Comparison of ENCODE assay signal across 19 cellular contexts in the genomic region with DNA sequence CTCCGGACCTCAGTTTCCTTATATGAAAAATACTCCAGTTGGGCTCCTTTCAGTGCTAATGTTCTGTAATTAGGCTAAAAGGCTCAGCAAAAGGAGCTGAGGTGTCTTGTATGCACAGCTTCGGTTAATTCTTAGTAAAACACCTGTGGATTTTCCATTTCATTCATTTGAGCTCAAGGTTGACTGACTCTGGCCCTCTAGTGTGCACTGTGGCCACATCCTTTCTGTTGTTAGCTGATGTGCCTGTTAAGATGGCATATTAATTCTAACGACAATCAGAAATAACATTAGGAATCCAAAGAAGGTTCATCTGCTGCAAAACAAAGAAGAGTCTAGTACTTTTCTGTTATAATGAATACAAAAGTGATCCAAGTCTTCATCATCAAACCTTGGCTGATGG. TPM values are rescaled to one million over a fixed set of nuclear protein-coding genes. Genes with fewer than 3 reads are reported as not detected.
A peak's percentile ranks its signal among the peaks of the same experiment; 100 is the strongest.
DNase-seq lines count a peak whose midpoint lies in the region; ATAC-seq, FAIRE-seq and TF ChIP-seq lines count a peak whose summit lies in the region.
"Had no signal": no experiment of that assay in that cellular context is flagged by ENCODE, and none has a peak within 500 bp of the region (broad histone marks: within the 10 kb centered on the region; RNA-seq: fewer than 3 reads in every experiment).

No MANE protein-coding gene starts in this region.

- H3K9me3 ChIP-seq in OCI-LY3 (ENCODE audit: insufficient read depth, low read length), result no peaks in the 10 kb centered on the region

- no peak overlapping the region for H3K9ac ChIP-seq in OCI-LY3 (ENCODE audit: low read length)
- H3K9ac ChIP-seq: GM23248 had no signal

- peak overlapping the region; percentile 42 for H3K4me2 ChIP-seq in OCI-LY3 (ENCODE audit: low read length)

- H3K36me3 ChIP-seq in OCI-LY3 (replicated peaks; ENCODE audit: low read depth, low read length) (no peaks in the 10 kb centered on the region), bronchial epithelial cell (ENCODE audit: control insufficient read depth, insufficient read depth, low read length) (no peaks in the 10 kb centered on the region)

- H3K27ac ChIP-seq in OCI-LY3 (ENCODE audit: low read length), result no peak overlapping the region
- H3K27ac ChIP-seq: GM23248 had no signal

- DNase-seq in LNCaP clone FGC (ENCODE audit: low read depth), result no peak
- DNase-seq in bronchial epithelial cell (ENCODE audit: low read depth), result no peak
- DNase-seq in nucleus accumbens (lab: John Stamatoyannopoulos, UW), result no peak
- DNase-seq: C1 segment of cervical spinal cord; Calu3; CD4-positive, alpha-beta memory T cell; COR-L47; DMS153; DND-41; GM23248; H7 had no signal

- no peak overlapping the region for H3K4me3 ChIP-seq in LNCaP clone FGC (ENCODE audit: low read depth, low read length)
- peak overlapping the region; percentile 40 for H3K4me3 ChIP-seq in OCI-LY3 (ENCODE audit: low read length)
- no peak overlapping the region for H3K4me3 ChIP-seq in bronchial epithelial cell (ENCODE audit: low read depth, low read length)
- H3K4me3 ChIP-seq: GM23248 had no signal

- no peak overlapping the region for H2AFZ ChIP-seq in OCI-LY3 (ENCODE audit: low read depth, low read length)
- H2AFZ ChIP-seq: GM23248 had no signal

- 0 out of 2 replicates have a peak, but pooled peaks have one; percentile 1 for TF ChIP-seq CTCF in LNCaP clone FGC (IDR thresholded peaks at IDR 0.05; ENCODE audit: control insufficient read depth, extremely low read depth, insufficient read depth)
- TF ChIP-seq CTCF in OCI-LY3 (IDR thresholded peaks at IDR 0.05; ENCODE audit: low read depth, low read length), result no peak
- TF ChIP-seq CTCF in bronchial epithelial cell (IDR thresholded peaks at IDR 0.05; ENCODE audit: insufficient read depth, low read length, severe bottlenecking), result no peak

- no peaks in the 10 kb centered on the region for H3K79me2 ChIP-seq in OCI-LY3 (ENCODE audit: low read length)

- H3K27me3 ChIP-seq in OCI-LY3 (ENCODE audit: low read depth, low read length) (peaks cover 8% of the 10 kb centered on the region; the same call in 1 of the 2 replicates), bronchial epithelial cell (ENCODE audit: control insufficient read depth, insufficient read depth, low read length) (no peaks in the 10 kb centered on the region)

- peak; percentile 13 for FAIRE-seq in bronchial epithelial cell (lab: Jason Lieb, UNC)
- FAIRE-seq: G401.6, GM18507, H1 had no signal

- H4K20me1 ChIP-seq in OCI-LY3 (ENCODE audit: insufficient read depth, low read length), result no peaks in the 10 kb centered on the region

- H3K4me1 ChIP-seq in OCI-LY3 (ENCODE audit: low read length), result peaks cover 8% of the 10 kb centered on the region

- no peak for ATAC-seq in HG03432 (IDR thresholded peaks at IDR 0.05; ENCODE audit: unreplicated experiment)
- ATAC-seq in GM21619 (IDR thresholded peaks at IDR 0.05; ENCODE audit: unreplicated experiment), result no peak
- ATAC-seq: HCT116 had no signal

RNA-seq across cellular contexts. Expression of gene UNC79, which starts 45.6 kb away (rescaled TPM):
- under 0.01 TPM in 2 replicates for total RNA-seq in bronchial epithelial cell
- total RNA-seq: A172, Calu3, GM23248 had no signal
